In the genomic region with DNA sequence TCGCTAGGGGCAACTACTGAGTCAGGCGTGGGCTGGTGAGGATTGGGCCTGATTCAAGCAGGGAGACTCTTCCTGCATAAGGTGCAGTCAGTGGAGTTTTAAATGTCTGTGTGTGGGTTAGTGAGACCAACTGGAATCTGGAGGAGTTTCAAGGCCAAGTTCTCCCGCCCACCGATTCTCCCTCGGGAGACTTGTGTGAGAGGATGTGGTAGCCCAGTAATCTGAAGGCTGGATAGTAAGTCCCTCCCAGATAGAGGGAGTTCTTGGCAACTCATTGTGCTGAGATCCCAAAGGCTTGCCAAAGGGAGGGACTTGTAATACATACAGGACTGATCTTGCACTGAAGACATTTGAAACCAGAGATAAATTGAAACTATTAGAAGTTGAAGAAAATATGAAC, we compare ENCODE assay signal across 9 cellular contexts. TPM values are rescaled to one million over a fixed set of nuclear protein-coding genes. Genes with fewer than 3 reads are reported as not detected.
DNase-seq lines count a peak whose midpoint lies in the region; ATAC-seq, FAIRE-seq and TF ChIP-seq lines count a peak whose summit lies in the region.
"Had no signal": no experiment of that assay in that cellular context is flagged by ENCODE, and none has a peak within 500 bp of the region (broad histone marks: within the 10 kb centered on the region; RNA-seq: fewer than 3 reads in every experiment).

No MANE protein-coding gene starts in this region.

- H3K27me3 ChIP-seq in bronchial epithelial cell (ENCODE audit: control insufficient read depth, insufficient read depth, low read length), result peaks cover 2% of the 10 kb centered on the region
- H3K27me3 ChIP-seq: tibial artery had no signal

- DNase-seq in GM19239 (ENCODE audit: insufficient read length, low spot score), result peak; percentile 4
- peak; percentile 71 for DNase-seq in bronchial epithelial cell (ENCODE audit: low read depth)
- DNase-seq in smooth muscle cell of the brain vasculature (ENCODE audit: low read depth, low spot score), result peak; percentile 37
- DNase-seq in stimulated activated CD4-positive, alpha-beta T cell treated with anti-CD3 and anti-CD28 coated beads, Interleukin-15, amount 100 ng/mL, for 24 hours, result no peak
- DNase-seq in stimulated activated CD4-positive, alpha-beta T cell treated with anti-CD3 and anti-CD28 coated beads, Interleukin-4, amount 100 ng/mL, for 4 hours, result no peak
- DNase-seq in activated naive CD4-positive, alpha-beta T cell (lab: John Stamatoyannopoulos, UW), result no peak

- FAIRE-seq in GM19239 (lab: Jason Lieb, UNC) (no peak), bronchial epithelial cell (lab: Jason Lieb, UNC) (no peak)

- no peaks in the 10 kb centered on the region for H3K36me3 ChIP-seq in bronchial epithelial cell (ENCODE audit: control insufficient read depth, insufficient read depth, low read length)
- H3K36me3 ChIP-seq: tibial artery had no signal

- no peak overlapping the region for H3K4me3 ChIP-seq in bronchial epithelial cell (ENCODE audit: low read depth, low read length)
- H3K4me3 ChIP-seq: tibial artery had no signal

- no peak for TF ChIP-seq CTCF in bronchial epithelial cell (IDR thresholded peaks at IDR 0.05; ENCODE audit: insufficient read depth, low read length, severe bottlenecking)

- ATAC-seq in HG03135 (IDR thresholded peaks at IDR 0.05; ENCODE audit: unreplicated experiment) (peak; percentile 34), HG02571 (IDR thresholded peaks at IDR 0.05; ENCODE audit: unreplicated experiment) (no peak)

RNA-seq across cellular contexts. Expression of a gene that starts 51.8 kb away (rescaled TPM):
- total RNA-seq in bronchial epithelial cell, result 45.2 and 55.3 TPM in 2 replicates

Comparison
In these comparisons a context has a peak if more than half of its experiments do, and no peak if none do; other contexts are left out.
1. DNase-seq: peak in GM19239 (single experiment), bronchial epithelial cell (single experiment) and smooth muscle cell of the brain vasculature (single experiment); none in stimulated activated CD4-positive, alpha-beta T cell treated with anti-CD3 and anti-CD28 coated beads, Interleukin-15, amount 100 ng/mL, for 24 hours (single experiment), stimulated activated CD4-positive, alpha-beta T cell treated with anti-CD3 and anti-CD28 coated beads, Interleukin-4, amount 100 ng/mL, for 4 hours (0 of 2) and activated naive CD4-positive, alpha-beta T cell (0 of 4).